In genomic region chr2:10256525-10257031, GRCh38 we compare ENCODE assay signal across 1 cellular context.
TF ChIP-seq lines count a peak whose summit lies in the region.

No MANE protein-coding gene starts in this region.

TF ChIP-seq in HepG2, 621 proteins besides CTCF, POLR2A, EP300 and RAD21 (continued from another document):
- TF ChIP-seq ZBTB34 (CRISPR knock-in tag; IDR thresholded peaks at IDR 0.05) (no peak), ZBTB7A (CRISPR knock-in tag; IDR thresholded peaks at IDR 0.05) (0 out of 2 replicates have a peak, but pooled peaks have one; percentile 50), MBD4 (IDR thresholded peaks at IDR 0.05; ENCODE audit: borderline replicate concordance, low read length) (no peak), KDM1A (CRISPR knock-in tag; IDR thresholded peaks at IDR 0.05) (no peak), RFX1 (IDR thresholded peaks at IDR 0.05) (no peak), NFKBIZ (CRISPR knock-in tag; IDR thresholded peaks at IDR 0.05) (no peak), MLLT10 (CRISPR knock-in tag; IDR thresholded peaks at IDR 0.05) (no peak), MTF2 (CRISPR knock-in tag; IDR thresholded peaks at IDR 0.05; ENCODE audit: borderline replicate concordance) (peak; percentile 66; the same call in 1 of the 2 replicates), ELF1 (CRISPR knock-in tag; IDR thresholded peaks at IDR 0.05) (no peak), ZNF569 (CRISPR knock-in tag; IDR thresholded peaks at IDR 0.05; ENCODE audit: borderline replicate concordance) (no peak), ZNF841 (CRISPR knock-in tag; IDR thresholded peaks at IDR 0.05; ENCODE audit: borderline replicate concordance) (no peak), ZNF121 (CRISPR knock-in tag; IDR thresholded peaks at IDR 0.05) (no peak), SIX4 (CRISPR knock-in tag; IDR thresholded peaks at IDR 0.05) (no peak), MXI1 (IDR thresholded peaks at IDR 0.05; ENCODE audit: borderline replicate concordance, low read depth, low read length) (no peak), ZC3H13 (CRISPR knock-in tag; IDR thresholded peaks at IDR 0.05) (no peak), PAX8 (CRISPR knock-in tag; IDR thresholded peaks at IDR 0.05; ENCODE audit: borderline replicate concordance) (no peak), MYC (CRISPR knock-in tag; IDR thresholded peaks at IDR 0.05; ENCODE audit: borderline replicate concordance) (no peak; the same call in 1 of the 2 replicates), ZNF891 (CRISPR knock-in tag; IDR thresholded peaks at IDR 0.05) (0 out of 2 replicates have a peak, but pooled peaks have one; percentile 22)
- TF ChIP-seq, protein P1, sequence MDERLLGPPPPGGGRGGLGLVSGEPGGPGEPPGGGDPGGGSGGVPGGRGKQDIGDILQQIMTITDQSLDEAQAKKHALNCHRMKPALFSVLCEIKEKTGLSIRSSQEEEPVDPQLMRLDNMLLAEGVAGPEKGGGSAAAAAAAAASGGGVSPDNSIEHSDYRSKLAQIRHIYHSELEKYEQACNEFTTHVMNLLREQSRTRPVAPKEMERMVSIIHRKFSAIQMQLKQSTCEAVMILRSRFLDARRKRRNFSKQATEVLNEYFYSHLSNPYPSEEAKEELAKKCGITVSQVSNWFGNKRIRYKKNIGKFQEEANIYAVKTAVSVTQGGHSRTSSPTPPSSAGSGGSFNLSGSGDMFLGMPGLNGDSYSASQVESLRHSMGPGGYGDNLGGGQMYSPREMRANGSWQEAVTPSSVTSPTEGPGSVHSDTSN (CRISPR knock-in tag; IDR thresholded peaks at IDR 0.05): no peak
- TF ChIP-seq, protein P2, sequence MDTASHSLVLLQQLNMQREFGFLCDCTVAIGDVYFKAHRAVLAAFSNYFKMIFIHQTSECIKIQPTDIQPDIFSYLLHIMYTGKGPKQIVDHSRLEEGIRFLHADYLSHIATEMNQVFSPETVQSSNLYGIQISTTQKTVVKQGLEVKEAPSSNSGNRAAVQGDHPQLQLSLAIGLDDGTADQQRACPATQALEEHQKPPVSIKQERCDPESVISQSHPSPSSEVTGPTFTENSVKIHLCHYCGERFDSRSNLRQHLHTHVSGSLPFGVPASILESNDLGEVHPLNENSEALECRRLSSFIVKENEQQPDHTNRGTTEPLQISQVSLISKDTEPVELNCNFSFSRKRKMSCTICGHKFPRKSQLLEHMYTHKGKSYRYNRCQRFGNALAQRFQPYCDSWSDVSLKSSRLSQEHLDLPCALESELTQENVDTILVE (CRISPR knock-in tag; IDR thresholded peaks at IDR 0.05): no peak
- TF ChIP-seq, protein P3, sequence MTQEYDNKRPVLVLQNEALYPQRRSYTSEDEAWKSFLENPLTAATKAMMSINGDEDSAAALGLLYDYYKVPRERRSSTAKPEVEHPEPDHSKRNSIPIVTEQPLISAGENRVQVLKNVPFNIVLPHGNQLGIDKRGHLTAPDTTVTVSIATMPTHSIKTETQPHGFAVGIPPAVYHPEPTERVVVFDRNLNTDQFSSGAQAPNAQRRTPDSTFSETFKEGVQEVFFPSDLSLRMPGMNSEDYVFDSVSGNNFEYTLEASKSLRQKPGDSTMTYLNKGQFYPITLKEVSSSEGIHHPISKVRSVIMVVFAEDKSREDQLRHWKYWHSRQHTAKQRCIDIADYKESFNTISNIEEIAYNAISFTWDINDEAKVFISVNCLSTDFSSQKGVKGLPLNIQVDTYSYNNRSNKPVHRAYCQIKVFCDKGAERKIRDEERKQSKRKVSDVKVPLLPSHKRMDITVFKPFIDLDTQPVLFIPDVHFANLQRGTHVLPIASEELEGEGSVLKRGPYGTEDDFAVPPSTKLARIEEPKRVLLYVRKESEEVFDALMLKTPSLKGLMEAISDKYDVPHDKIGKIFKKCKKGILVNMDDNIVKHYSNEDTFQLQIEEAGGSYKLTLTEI (CRISPR knock-in tag; conservative IDR thresholded peaks at IDR 0.05): no peak
TF ChIP-seq in HepG2: peak in this region for 4.
